In the genomic region with DNA sequence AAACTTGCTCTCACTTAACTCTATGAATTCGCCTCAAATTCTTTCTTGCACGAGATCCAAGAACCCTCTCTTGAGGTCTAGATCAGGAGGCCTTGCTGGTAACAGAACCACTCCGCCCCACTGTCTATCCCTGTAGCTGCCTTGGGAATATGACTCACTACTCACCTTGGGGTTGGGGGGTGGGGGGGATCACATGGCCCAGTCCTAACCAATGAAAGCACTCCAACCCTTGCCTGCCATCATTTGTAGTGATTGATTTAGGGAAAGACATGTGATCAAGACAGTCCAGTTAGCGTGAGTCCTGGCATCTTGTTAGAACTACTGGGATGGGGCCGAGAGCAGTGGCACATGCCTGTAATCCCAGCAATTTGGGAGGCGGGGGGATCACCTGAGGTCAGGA, we compare ENCODE assay signal across 18 cellular contexts. TPM values are rescaled to one million over a fixed set of nuclear protein-coding genes. Genes with fewer than 3 reads are reported as not detected.
"Had no signal": no experiment of that assay in that cellular context is flagged by ENCODE, and none has a peak within 500 bp of the region (broad histone marks: within the 10 kb centered on the region; RNA-seq: fewer than 3 reads in every experiment).

No MANE protein-coding gene starts in this region.

- H3K4me1 ChIP-seq: colonic mucosa, uterus had no signal

- DNase-seq: activated CD4-positive, alpha-beta T cell treated with anti-CD3 and anti-CD28 coated beads for 4 hours; activated CD8-positive, alpha-beta memory T cell treated with anti-CD3 and anti-CD28 coated beads, Interleukin-2, amount 50 U/mL, for 4 hours; activated CD8-positive, alpha-beta T cell treated with anti-CD3 and anti-CD28 coated beads for 36 hours; activated gamma-delta T cell; activated T-cell treated with anti-CD3 and anti-CD28 coated beads, Interleukin-2, amount 50 U/mL, for 48 hours; amniotic stem cell; colonic mucosa; esophagus squamous epithelium; naive B cell; stimulated activated CD4-positive, alpha-beta T cell treated with anti-CD3 and anti-CD28 coated beads, Interleukin-2, amount 100 ng/mL, for 24 hours; T-helper 2 cell; thyroid gland; uterus had no signal

- H3K36me3 ChIP-seq: colonic mucosa, esophagus squamous epithelium, ovary, thyroid gland, uterus had no signal

- ATAC-seq: activated CD8-positive, alpha-beta T cell treated with anti-CD3 and anti-CD28 coated beads for 36 hours; activated naive CD4-positive, alpha-beta T cell treated with anti-CD3 and anti-CD28 coated beads, Interleukin-2, amount 50 U/mL, for 72 hours; stimulated activated effector memory CD8-positive, alpha-beta T cell treated with anti-CD3 and anti-CD28 coated beads, Interleukin-12 subunit alpha, Interleukin-12 subunit beta, amount 100 ng/mL, for 72 hours had no signal

- H3K4me3 ChIP-seq: colonic mucosa, esophagus squamous epithelium, ovary, thyroid gland, uterus had no signal

- H3K27ac ChIP-seq: colonic mucosa, esophagus squamous epithelium, ovary, uterus had no signal

- H3K9me3 ChIP-seq: colonic mucosa, esophagus squamous epithelium, ovary, thyroid gland, uterus had no signal

- H3K27me3 ChIP-seq: colonic mucosa, esophagus squamous epithelium, ovary, thyroid gland, uterus had no signal

RNA-seq across cellular contexts. Expression of a gene that starts 38.0 kb away (rescaled TPM):
- total RNA-seq: activated CD8-positive, alpha-beta T cell treated with anti-CD3 and anti-CD28 coated beads for 36 hours; activated naive CD4-positive, alpha-beta T cell treated with anti-CD3 and anti-CD28 coated beads, Interleukin-2, amount 50 U/mL, for 72 hours; lung microvascular endothelial cell; mononuclear cell; thyroid gland had no signal
